In genomic region chr12:93149228-93149627, GRCh38 we compare ENCODE assay signal across 24 cellular contexts.
"Had no signal": no experiment of that assay in that cellular context is flagged by ENCODE, and none has a peak within 500 bp of the region (broad histone marks: within the 10 kb centered on the region; RNA-seq: fewer than 3 reads in every experiment).

No MANE protein-coding gene starts in this region.

- H3K4me3 ChIP-seq: ascending aorta, body of pancreas had no signal

- H3K36me3 ChIP-seq: ascending aorta had no signal

- H3K9me3 ChIP-seq: ascending aorta, body of pancreas had no signal

- DNase-seq: activated CD4-positive, alpha-beta T cell treated with anti-CD3 and anti-CD28 coated beads for 48 hours; activated CD4-positive, alpha-beta T cell treated with anti-CD3 and anti-CD28 coated beads, Interleukin-2, amount 50 U/mL, for 48 hours; activated CD4-positive, CD25-positive, alpha-beta regulatory T cell treated with anti-CD3 and anti-CD28 coated beads, Interleukin-2, amount 50 U/mL, for 72 hours; activated CD8-positive, alpha-beta memory T cell treated with anti-CD3 and anti-CD28 coated beads, Interleukin-2, amount 10 ng/mL, durations not matched to agents 7 days and 5 days; activated effector memory CD4-positive, alpha-beta T cell treated with Interleukin-2 at 50 U/mL for 16 hours; activated naive CD4-positive, alpha-beta T cell treated with Interleukin-2 at 50 U/mL for 16 hours; activated naive CD8-positive, alpha-beta T cell treated with anti-CD3 and anti-CD28 coated beads, Interleukin-2, amount 50 U/mL, for 24 hours; activated T-cell treated with anti-CD3 and anti-CD28 coated beads, Interleukin-2, amount 50 U/mL, for 24 hours; amniotic stem cell; body of pancreas; Kasumi-1; KBM-7; NCI-H1092; NCI-H1417; NCI-H1694; NCI-H2029; NCI-H2107; NCI-H510A treated with DMSO at 0.1 percent for 48 hours; NCI-H69; SIG-M5; T-helper 17 cell; T-helper 9 cell had no signal

- FAIRE-seq: bronchial epithelial cell had no signal

- H3K27me3 ChIP-seq: ascending aorta, body of pancreas had no signal

- H3K27ac ChIP-seq: ascending aorta had no signal
